ENCODE assay signal across 22 cellular contexts in the genomic region with DNA sequence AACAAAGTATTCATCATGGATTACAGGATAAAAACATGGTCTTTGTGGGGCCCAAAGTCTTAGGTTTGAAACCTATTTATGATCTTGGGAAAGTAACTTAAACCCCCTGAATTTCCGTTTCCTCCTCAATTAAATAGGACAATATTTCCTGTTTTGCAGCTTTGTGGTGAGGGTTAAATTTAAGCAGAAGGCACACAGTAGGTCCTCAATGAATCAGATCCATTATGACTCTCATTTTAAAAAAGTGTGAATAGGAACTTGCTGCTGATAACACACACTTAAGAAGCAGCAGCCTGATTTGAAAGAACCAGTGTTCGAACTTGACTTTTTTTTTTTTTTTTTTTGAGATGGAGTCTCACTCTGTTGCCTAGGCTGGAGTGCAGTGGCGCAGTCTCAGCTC.
"Had no signal": no experiment of that assay in that cellular context is flagged by ENCODE, and none has a peak within 500 bp of the region (broad histone marks: within the 10 kb centered on the region; RNA-seq: fewer than 3 reads in every experiment).

No MANE protein-coding gene starts in this region.

- FAIRE-seq: keratinocyte had no signal

- DNase-seq: cortex of kidney; dorsolateral prefrontal cortex; effector memory CD4-positive, alpha-beta T cell; gastrocnemius medialis; left ventricle myocardium inferior; lower lobe of right lung; midbrain; naive B cell; occipital lobe; psoas muscle; retina; right lobe of liver; stimulated activated CD4-positive, alpha-beta T cell treated with anti-CD3 and anti-CD28 coated beads, Interleukin-4, amount 100 ng/mL, for 1 hour; stimulated activated CD8-positive, alpha-beta memory T cell treated with anti-CD3 and anti-CD28 coated beads, Interleukin-4, amount 100 ng/mL, for 48 hours; stimulated activated naive CD8-positive, alpha-beta T cell treated with anti-CD3 and anti-CD28 coated beads, Interleukin-15, Interleukin-2, amounts not matched to agents 100 U/mL and 50 U/mL, for 24 hours; tibial artery; upper lobe of right lung had no signal

- H3K27me3 ChIP-seq: esophagus muscularis mucosa, gastrocnemius medialis, right lobe of liver, tibial artery, upper lobe of right lung, vagina had no signal

- H3K4me3 ChIP-seq: dorsolateral prefrontal cortex, esophagus muscularis mucosa, gastrocnemius medialis, left ventricle myocardium inferior, lower lobe of right lung, psoas muscle, right lobe of liver, tibial artery, upper lobe of right lung, vagina had no signal

- ATAC-seq: gastrocnemius medialis; lower lobe of right lung; psoas muscle; right lobe of liver; stimulated activated effector memory CD8-positive, alpha-beta T cell treated with anti-CD3 and anti-CD28 coated beads, Interleukin-12 subunit alpha, Interleukin-12 subunit beta, amount 100 ng/mL, for 72 hours; stimulated activated naive CD8-positive, alpha-beta T cell treated with anti-CD3 and anti-CD28 coated beads, Interleukin-15, Interleukin-2, amounts not matched to agents 100 U/mL and 50 U/mL, for 24 hours; upper lobe of right lung had no signal

- H3K27ac ChIP-seq: dorsolateral prefrontal cortex, epithelial cell of prostate, esophagus muscularis mucosa, gastrocnemius medialis, left ventricle myocardium inferior, lower lobe of right lung, psoas muscle, right lobe of liver, tibial artery, upper lobe of right lung, vagina had no signal

- H3K4me1 ChIP-seq: esophagus muscularis mucosa, gastrocnemius medialis, left ventricle myocardium inferior, lower lobe of right lung, psoas muscle, right lobe of liver, tibial artery, upper lobe of right lung, vagina had no signal

- H3K9me3 ChIP-seq: esophagus muscularis mucosa, gastrocnemius medialis, lower lobe of right lung, psoas muscle, right lobe of liver, tibial artery, upper lobe of right lung, vagina had no signal

- H3K36me3 ChIP-seq: esophagus muscularis mucosa, gastrocnemius medialis, left ventricle myocardium inferior, lower lobe of right lung, right lobe of liver, tibial artery, upper lobe of right lung, vagina had no signal
